ENCODE assay signal across 16 cellular contexts in genomic region chr11:106086135-106086534, GRCh38. TPM values are rescaled to one million over a fixed set of nuclear protein-coding genes. Genes with fewer than 3 reads are reported as not detected.
A peak's percentile ranks its signal among the peaks of the same experiment; 100 is the strongest.
DNase-seq lines count a peak whose midpoint lies in the region; ATAC-seq, FAIRE-seq and TF ChIP-seq lines count a peak whose summit lies in the region.
"Had no signal": no experiment of that assay in that cellular context is flagged by ENCODE, and none has a peak within 500 bp of the region (broad histone marks: within the 10 kb centered on the region; RNA-seq: fewer than 3 reads in every experiment).

No MANE protein-coding gene starts in this region.

- H3K4me1 ChIP-seq in BLaER1 = peaks cover 21% of the 10 kb centered on the region
- H3K4me1 ChIP-seq in naive thymus-derived CD4-positive, alpha-beta T cell (ENCODE audit: control insufficient read depth in 2 of 2, insufficient read depth in 2 of 2, low read length in 2 of 2) = peaks cover 10 to 17% of the 10 kb centered on the region in 2 donors

- intact Hi-C loops in naive thymus-derived CD4-positive, alpha-beta T cell (cut with micrococcal nuclease) = loop anchor here (5.0 kb wide), 2 partner anchors 951 to 1606 kb away; no protein-coding TSS in a partner anchor

- FAIRE-seq in GM12892 (lab: Jason Lieb, UNC) = peak; percentile 30
- FAIRE-seq: small intestine had no signal

- peaks cover 0 to 22% (median 13%) of the 10 kb centered on the region in 5 donors for H3K36me3 Mint-ChIP-seq in naive thymus-derived CD4-positive, alpha-beta T cell

- H3K4me3 Mint-ChIP-seq in naive thymus-derived CD4-positive, alpha-beta T cell = peak overlapping the region in 7 of 10 donors; percentile 2 to 37 (median 8)
- H3K4me3 Mint-ChIP-seq: activated CD4-positive, alpha-beta memory T cell treated with anti-CD3 and anti-CD28 coated beads for 36 hours had no signal

- H3K36me3 ChIP-seq in BLaER1 = peaks cover 66% of the 10 kb centered on the region
- H3K36me3 ChIP-seq in naive thymus-derived CD4-positive, alpha-beta T cell (ENCODE audit: control insufficient read depth in 2 of 3, insufficient read depth in 3 of 3, low read length in 3 of 3) = peaks cover 0 to 17% (median 8%) of the 10 kb centered on the region in 3 experiments

- no peak for TF ChIP-seq CTCF in GM10248 (IDR thresholded peaks at IDR 0.05; ENCODE audit: control extremely low read depth, extremely low read depth, low read depth, missing control alignments)

- no peaks in the 10 kb centered on the region for H3K9me3 Mint-ChIP-seq in naive thymus-derived CD4-positive, alpha-beta T cell
- H3K9me3 Mint-ChIP-seq: activated CD4-positive, alpha-beta memory T cell treated with anti-CD3 and anti-CD28 coated beads for 36 hours had no signal

- CTCF ChIA-PET in naive thymus-derived CD4-positive, alpha-beta T cell (lab: Charles Lee) = no interaction called here
- CTCF ChIA-PET in GM10248 (lab: Yijun Ruan, JAX) = interaction anchor here (0.8 to 3.6 kb wide), 7 partner anchors 8 to 951 kb away, joined by 3 to 26 read pairs (median 4); partner anchors contain the start of genes AASDHPPT and KBTBD3

- H3K27me3 ChIP-seq in BLaER1 = no peaks in the 10 kb centered on the region
- H3K27me3 ChIP-seq in naive thymus-derived CD4-positive, alpha-beta T cell (ENCODE audit: control insufficient read depth in 2 of 2, insufficient read depth in 2 of 2, low read length in 2 of 2) = no peaks in the 10 kb centered on the region

- H3K9ac ChIP-seq in BLaER1 = no peak overlapping the region
- H3K9ac ChIP-seq: parathyroid adenoma had no signal

- no peaks in the 10 kb centered on the region for H3K9me3 ChIP-seq in BLaER1
- H3K9me3 ChIP-seq in naive thymus-derived CD4-positive, alpha-beta T cell (ENCODE audit: control insufficient read depth in 2 of 3, low read length in 3 of 3) = no peaks in the 10 kb centered on the region

- H3K4me1 Mint-ChIP-seq in naive thymus-derived CD4-positive, alpha-beta T cell = peaks cover 40 to 87% (median 68%) of the 10 kb centered on the region in 7 donors

- peaks cover 97% of the 10 kb centered on the region for H4K20me1 ChIP-seq in BLaER1

- no peak for TF ChIP-seq POLR2A in GM12892 (IDR thresholded peaks at IDR 0.05; ENCODE audit: low read depth, low read length)

- ATAC-seq in naive thymus-derived CD4-positive, alpha-beta T cell = no peak

- DNase-seq in GM12892 (ENCODE audit: insufficient read length) (no peak), amniotic epithelial cell (ENCODE audit: low read depth) (peak; percentile 20), GM10248 (ENCODE audit: extremely low spot score) (no peak), NAMALWA (ENCODE audit: low spot score) (no peak)
- no peak for DNase-seq in naive thymus-derived CD4-positive, alpha-beta T cell
- no peak for DNase-seq in activated CD4-positive, CD25-positive, alpha-beta regulatory T cell (lab: John Stamatoyannopoulos, UW)
- DNase-seq: activated CD4-positive, alpha-beta memory T cell treated with anti-CD3 and anti-CD28 coated beads for 36 hours; activated effector memory CD4-positive, alpha-beta T cell treated with anti-CD3 and anti-CD28 coated beads, Interleukin-2, amount 50 U/mL, for 16 hours; effector memory CD4-positive, alpha-beta T cell; KBM-7; NCI-H1436; NCI-H446 treated with DMSO at 0.1 percent for 48 hours; small intestine; stimulated activated naive CD4-positive, alpha-beta T cell treated with Interleukin-2 at 50 U/mL for 16 hours had no signal

- H3K27ac Mint-ChIP-seq in naive thymus-derived CD4-positive, alpha-beta T cell = peak overlapping the region in 8 of 9 donors; percentile 2 to 52 (median 23)
- H3K27ac Mint-ChIP-seq: activated CD4-positive, alpha-beta memory T cell treated with anti-CD3 and anti-CD28 coated beads for 36 hours had no signal

- H3K4me3 ChIP-seq in BLaER1 = no peak overlapping the region
- no peak overlapping the region for H3K4me3 ChIP-seq in naive thymus-derived CD4-positive, alpha-beta T cell (ENCODE audit: low read length)

- no peak overlapping the region for H3K27ac ChIP-seq in BLaER1
- H3K27ac ChIP-seq in naive thymus-derived CD4-positive, alpha-beta T cell (ENCODE audit: low read depth, low read length) = no peak overlapping the region
- H3K27ac ChIP-seq: parathyroid adenoma had no signal

- H3K4me2 ChIP-seq in BLaER1 = 0 out of 2 replicates have a peak overlapping the region, but pooled peaks have one; percentile 8

- no peaks in the 10 kb centered on the region for H3K27me3 Mint-ChIP-seq in naive thymus-derived CD4-positive, alpha-beta T cell
- H3K27me3 Mint-ChIP-seq: activated CD4-positive, alpha-beta memory T cell treated with anti-CD3 and anti-CD28 coated beads for 36 hours had no signal

- POLR2A ChIA-PET in naive thymus-derived CD4-positive, alpha-beta T cell (lab: Charles Lee) = no interaction called here
- POLR2A ChIA-PET in GM10248 (lab: Yijun Ruan, JAX) = no interaction called here

RNA-seq across cellular contexts. Expression of gene AASDHPPT, which starts 8.7 kb away (rescaled TPM):
- 30.6 TPM for polyA plus RNA-seq in GM12892 (2012; ENCODE audit: missing spikeins)
- 10 to 100 TPM; 17.7 to 33.7 (median 27.6) TPM for total RNA-seq in naive thymus-derived CD4-positive, alpha-beta T cell
- 10 to 100 TPM; 39.4 to 55.9 TPM for polyA plus RNA-seq in naive thymus-derived CD4-positive, alpha-beta T cell

RNA-seq across cellular contexts. Expression of gene KBTBD3, which starts 9.0 kb away (rescaled TPM):
- polyA plus RNA-seq in GM12892 (2012; ENCODE audit: missing spikeins) = 6.1 TPM
- total RNA-seq in naive thymus-derived CD4-positive, alpha-beta T cell = 10 to 100 TPM in 2 of 5 experiments, 1 to 10 TPM in 3; 5.1 to 16.6 (median 7.3) TPM
- polyA plus RNA-seq in naive thymus-derived CD4-positive, alpha-beta T cell = 1 to 10 TPM; 3.4 to 6.7 TPM
